Comparison of ENCODE assay signal across 9 cellular contexts in genomic region chr13:99982021-99982740, GRCh38. TPM values are rescaled to one million over a fixed set of nuclear protein-coding genes. Genes with fewer than 3 reads are reported as not detected.
DNase-seq lines count a peak whose midpoint lies in the region; ATAC-seq, FAIRE-seq and TF ChIP-seq lines count a peak whose summit lies in the region.
"Had no signal": no experiment of that assay in that cellular context is flagged by ENCODE, and none has a peak within 500 bp of the region (broad histone marks: within the 10 kb centered on the region; RNA-seq: fewer than 3 reads in every experiment).

No MANE protein-coding gene starts in this region.

- no peak overlapping the region for H3K23ac ChIP-seq in H1 (ENCODE audit: insufficient read length)

- H3K36me3 ChIP-seq in OCI-LY3 (replicated peaks; ENCODE audit: low read depth, low read length): no peaks in the 10 kb centered on the region
- peaks cover 18 to 48% (median 31%) of the 10 kb centered on the region in 4 experiments; a peak in 6 of 8 replicates for H3K36me3 ChIP-seq in H1 (ENCODE audit: control insufficient read depth in 2 of 4, insufficient read depth in 4 of 4, low read length in 3 of 4)
- no peaks in the 10 kb centered on the region for H3K36me3 ChIP-seq in small intestine (ENCODE audit: control insufficient read depth in 2 of 2, insufficient read depth in 2 of 2, low read length in 2 of 2)

- no peaks in the 10 kb centered on the region for H3K9me3 Mint-ChIP-seq in osteocyte (ENCODE audit: unreplicated experiment)

- 0 out of 2 replicates have a peak overlapping the region, but pooled peaks have one; percentile 28 for H2AK5ac ChIP-seq in H1 (ENCODE audit: low read depth, low read length)

- no peak; a peak in 1 of 3 replicates for TF ChIP-seq POLR2A in H1 (IDR thresholded peaks at IDR 0.05; ENCODE audit: control extremely low read depth in 1 of 2, low read depth in 2 of 2, low read length in 2 of 2)

- peaks cover 19% of the 10 kb centered on the region for H3K79me2 ChIP-seq in OCI-LY3 (ENCODE audit: low read length)
- peaks cover 21 to 71% of the 10 kb centered on the region in 2 experiments for H3K79me2 ChIP-seq in H1 (ENCODE audit: control insufficient read depth in 1 of 2, insufficient read depth in 2 of 2, low read length in 2 of 2)

- peaks cover 39% of the 10 kb centered on the region for H3K36me3 Mint-ChIP-seq in osteocyte (ENCODE audit: unreplicated experiment)

- H3K27me3 Mint-ChIP-seq in osteocyte (ENCODE audit: unreplicated experiment): no peaks in the 10 kb centered on the region

- no peak for TF ChIP-seq EP300 in H1 (IDR thresholded peaks at IDR 0.05; ENCODE audit: borderline replicate concordance in 1 of 2, low read depth in 2 of 2, low read length in 2 of 2)

- H3K14ac ChIP-seq in H1 (ENCODE audit: insufficient read length): no peak overlapping the region

- H3K4me3 ChIP-seq in GM08714 (ENCODE audit: low read length) (peak overlapping the region; percentile 40; the same call in 1 of the 2 replicates), OCI-LY3 (ENCODE audit: low read length) (peak overlapping the region; percentile 92), H1 (ENCODE audit: extremely low read depth in 1 of 4, insufficient read depth in 2 of 4, low read depth in 3 of 4, low read length in 4 of 4) (peak overlapping the region; percentile 93 to 96 (median 94)), small intestine (ENCODE audit: low read depth in 1 of 2, low read length in 2 of 2) (peak overlapping the region in 1 of 2 donors; percentile 57)

- H3K4me2 ChIP-seq in OCI-LY3 (ENCODE audit: low read length) (peak overlapping the region; percentile 57), H1 (ENCODE audit: insufficient read depth in 1 of 2, low read depth in 2 of 2, low read length in 2 of 2) (peak overlapping the region; percentile 83 to 95)

- 0% methylated on average over 79 of the region's 101 CpGs; no CpG with 5 or more reads in 1 of the 2 experiments for WGBS in H1 (ENCODE audit: extremely low coverage in 1 of 2, insufficient coverage in 1 of 2, insufficient read length in 1 of 2, insufficient replicate concordance in 2 of 2, low coverage in 1 of 2, low lambda C conversion rate in 2 of 2, missing lambda C conversion rate in 1 of 2), 2 experiments
- 1 to 2% (median 1%) methylated on average over 61 to 101 of the region's 101 CpGs for WGBS in small intestine, 3 donors

- H3K79me1 ChIP-seq in H1 (ENCODE audit: low read depth, low read length): no peaks in the 10 kb centered on the region; the same call in 1 of the 2 replicates

- peak overlapping the region; percentile 81 for H4K91ac ChIP-seq in H1 (replicated peaks; ENCODE audit: insufficient read length, low read length)

- no peak for TF ChIP-seq RAD21 in H1 (IDR thresholded peaks at IDR 0.05 in 1 of 2, conservative IDR thresholded peaks at IDR 0.05 in 1 of 2; ENCODE audit: low read depth in 2 of 2, low read length in 2 of 2)

- CTCF ChIA-PET in H1 (lab: Charles Lee; ENCODE audit: partially characterized antibody): interaction anchor here (0.6 to 2.6 kb wide), 5 partner anchors 9 to 1351 kb away, joined by 3 to 11 read pairs (median 3); no protein-coding TSS in a partner anchor

- peak overlapping the region; percentile 81 for H4K8ac ChIP-seq in H1 (ENCODE audit: extremely low read depth, insufficient read depth, low read length)

- peaks cover 24% of the 10 kb centered on the region for H3K4me1 Mint-ChIP-seq in osteocyte (ENCODE audit: unreplicated experiment)

- no peak overlapping the region for H2BK15ac ChIP-seq in H1 (ENCODE audit: low read length)

- H2BK12ac ChIP-seq in H1 (ENCODE audit: low read depth, low read length): no peak overlapping the region

- H3K27me3 ChIP-seq in OCI-LY3 (ENCODE audit: low read depth, low read length): 0 out of 2 replicates have a peak, but pooled peaks cover 4% of the 10 kb centered on the region
- H3K27me3 ChIP-seq in H1 (replicated peaks in 1 of 4; ENCODE audit: control insufficient read depth in 3 of 4, extremely low read depth in 1 of 4, insufficient read depth in 3 of 4, low read length in 3 of 4): peaks cover 0 to 10% (median 4%) of the 10 kb centered on the region in 4 experiments; a peak in 3 of 7 replicates
- peaks cover 21 to 77% of the 10 kb centered on the region in 2 donors for H3K27me3 ChIP-seq in small intestine (ENCODE audit: control insufficient read depth in 2 of 2, insufficient read depth in 2 of 2, low read length in 2 of 2)

- H3K23me2 ChIP-seq in H1 (ENCODE audit: low read depth, low read length): peaks cover 30% of the 10 kb centered on the region

- peak overlapping the region; percentile 28 for H4K5ac ChIP-seq in H1 (ENCODE audit: insufficient read length, low read depth, low read length)

- H3K27ac ChIP-seq in OCI-LY3 (ENCODE audit: low read length) (0 out of 2 replicates have a peak overlapping the region, but pooled peaks have one; percentile 12), H1 (ENCODE audit: low read depth, low read length) (peak overlapping the region; percentile 57; the same call in 1 of the 2 replicates), small intestine (ENCODE audit: low read depth in 1 of 2, low read length in 1 of 2) (no peak overlapping the region)
- H3K27ac ChIP-seq: epithelial cell of prostate had no signal

- TF ChIP-seq CTCF in OCI-LY3 (IDR thresholded peaks at IDR 0.05; ENCODE audit: low read depth, low read length) (no peak), H1 (IDR thresholded peaks at IDR 0.05; ENCODE audit: control extremely low read depth in 1 of 3, insufficient read depth in 1 of 3, low read depth in 1 of 3, low read length in 3 of 3) (no peak), osteocyte (IDR thresholded peaks at IDR 0.05) (no peak)

- peak overlapping the region; percentile 3; the same call in 1 of the 2 replicates for H2BK5ac ChIP-seq in H1 (ENCODE audit: low read depth, low read length)

- H4K20me1 ChIP-seq in OCI-LY3 (ENCODE audit: insufficient read depth, low read length) (no peaks in the 10 kb centered on the region), H1 (replicated peaks in 1 of 2; ENCODE audit: control insufficient read depth in 1 of 2, insufficient read depth in 2 of 2, low read length in 2 of 2) (peaks cover 18 to 27% of the 10 kb centered on the region in 2 experiments)

- ATAC-seq in HG02884 (IDR thresholded peaks at IDR 0.05; ENCODE audit: unreplicated experiment): no peak

- H3K18ac ChIP-seq in H1 (ENCODE audit: extremely low read depth, low read length): peak overlapping the region; percentile 83

- no peaks in the 10 kb centered on the region for H3K9me3 ChIP-seq in OCI-LY3 (ENCODE audit: insufficient read depth, low read length)
- H3K9me3 ChIP-seq in H1 (ENCODE audit: insufficient read depth in 2 of 2, low read depth in 1 of 2, low read length in 1 of 2): no peaks in the 10 kb centered on the region; a peak in 1 of 4 replicates
- H3K9me3 ChIP-seq in small intestine (ENCODE audit: control insufficient read depth, low read depth): peaks cover 3% of the 10 kb centered on the region

- H2BK20ac ChIP-seq in H1 (ENCODE audit: low read length): no peak overlapping the region

- peak overlapping the region; percentile 97 for H3K27ac Mint-ChIP-seq in osteocyte (ENCODE audit: unreplicated experiment)

- no peak for FAIRE-seq in H1 (lab: Jason Lieb, UNC)
- no peak for FAIRE-seq in small intestine (lab: Jason Lieb, UNC)

- peak overlapping the region; percentile 95 for H3K4me3 Mint-ChIP-seq in osteocyte (ENCODE audit: unreplicated experiment)

- H2BK120ac ChIP-seq in H1 (replicated peaks; ENCODE audit: low read depth, low read length): no peak overlapping the region

- H3K4ac ChIP-seq in H1 (replicated peaks; ENCODE audit: insufficient read length, low read depth, low read length): no peak overlapping the region

- H3K56ac ChIP-seq in H1 (replicated peaks; ENCODE audit: insufficient read length, low read depth, low read length): peak overlapping the region; percentile 50

- POLR2A ChIA-PET in H1 (lab: Charles Lee; ENCODE audit: partially characterized antibody): interaction anchor here (0.8 to 11.2 kb wide), 11 partner anchors 7 to 368 kb away, joined by 3 to 145 read pairs (median 6); partner anchors contain the start of genes PCCA and ZIC5

- H3K4me1 ChIP-seq in OCI-LY3 (ENCODE audit: low read length) (peaks cover 7% of the 10 kb centered on the region; the same call in 1 of the 2 replicates), H1 (replicated peaks in 1 of 4; ENCODE audit: control insufficient read depth in 3 of 4, insufficient read depth in 4 of 4, low read length in 3 of 4) (peaks cover 0 to 15% (median 9%) of the 10 kb centered on the region in 4 experiments; a peak in 6 of 7 replicates), small intestine (ENCODE audit: control insufficient read depth in 2 of 2, insufficient read depth in 1 of 2, low read depth in 1 of 2, low read length in 1 of 2) (peaks cover 3 to 7% of the 10 kb centered on the region in 2 donors)

- DNase-seq in H1 (ENCODE audit: low read depth in 1 of 2, low spot score in 2 of 2): no peak
- DNase-seq in osteocyte (ENCODE audit: extremely low spot score, unreplicated experiment): peak; percentile 85
- no peak for DNase-seq in NCI-H345 treated with DMSO at 0.1 percent for 48 hours (lab: John Stamatoyannopoulos, UW; ENCODE audit: unreplicated experiment)
- DNase-seq in stimulated activated CD4-positive, alpha-beta T cell treated with anti-CD3 and anti-CD28 coated beads, Interleukin-1b, Interleukin-23, amount 100 ng/mL, for 48 hours: no peak
- DNase-seq in small intestine: no peak

- peak overlapping the region; percentile 62 for H3K9ac ChIP-seq in OCI-LY3 (ENCODE audit: low read length)
- H3K9ac ChIP-seq in H1 (replicated peaks in 1 of 4; ENCODE audit: extremely low read depth in 1 of 4, low read depth in 3 of 4, low read length in 3 of 4): peak overlapping the region; percentile 80 to 98 (median 86)

- H2AFZ ChIP-seq in OCI-LY3 (ENCODE audit: low read depth, low read length): no peak overlapping the region
- H2AFZ ChIP-seq in H1 (ENCODE audit: low read length): no peak overlapping the region

RNA-seq across cellular contexts. Expression of gene ZIC2, which starts 0.6 kb away (rescaled TPM):
- total RNA-seq in H1 (2021; fragmentation: NEBNext Ultra II Directional; extraction: Animal tissue kit (Norgen Biotek cat#: 25700)): 372 and 429 TPM in 2 replicates
- polyA plus RNA-seq in H1 (2011; rRNA removed): 53.2 and 67.1 TPM in 2 replicates
- polyA plus RNA-seq in H1 (2011; cell fraction: cytosol; rRNA removed): 54.3 TPM
- polyA plus RNA-seq in H1 (2011; cell fraction: nucleus; rRNA removed): 212 TPM
- 149 to 263 TPM (median 185 TPM) in 4 replicates for polyA plus RNA-seq in H1 (2012, experiment 1 of 2)
- 87.1 TPM for polyA plus RNA-seq in H1 (2012, experiment 2 of 2)
- polyA plus RNA-seq in H1 (2013, experiment 1 of 2): 140 TPM
- polyA plus RNA-seq in H1 (2013, experiment 2 of 2): 134 TPM
- 32.3 and 40.3 TPM in 2 replicates for polyA minus RNA-seq in H1 (2011; rRNA and poly(A)+ RNA removed)
- 164 TPM for polyA minus RNA-seq in H1 (2011; cell fraction: cytosol; rRNA and poly(A)+ RNA removed)
- polyA minus RNA-seq in H1 (2011; cell fraction: nucleus; rRNA and poly(A)+ RNA removed): 103 TPM
- 177 and 196 TPM in 2 replicates for total RNA-seq in osteocyte
- under 1 TPM in 1 of 3 donors, not detected in 2; 0.04 TPM for polyA plus RNA-seq in small intestine

RNA-seq across cellular contexts. Expression of gene ZIC5, which starts 10.6 kb away (rescaled TPM):
- total RNA-seq in H1 (2021; fragmentation: NEBNext Ultra II Directional; extraction: Animal tissue kit (Norgen Biotek cat#: 25700)): 51.0 and 52.7 TPM in 2 replicates
- polyA plus RNA-seq in H1 (2011; rRNA removed) (14.2 and 14.8 TPM in 2 replicates), small intestine (under 1 TPM in 1 of 3 donors, not detected in 2; 0.01 TPM)
- polyA plus RNA-seq in H1 (2011; cell fraction: cytosol; rRNA removed): 13.2 TPM
- 22.7 TPM for polyA plus RNA-seq in H1 (2011; cell fraction: nucleus; rRNA removed)
- 16.2 to 29.3 TPM (median 20.3 TPM) in 4 replicates for polyA plus RNA-seq in H1 (2012, experiment 1 of 2)
- polyA plus RNA-seq in H1 (2012, experiment 2 of 2): 15.1 TPM
- 31.4 TPM for polyA plus RNA-seq in H1 (2013, experiment 1 of 2)
- 28.2 TPM for polyA plus RNA-seq in H1 (2013, experiment 2 of 2)
- 16.6 and 20.0 TPM in 2 replicates for polyA minus RNA-seq in H1 (2011; rRNA and poly(A)+ RNA removed)
- polyA minus RNA-seq in H1 (2011; cell fraction: cytosol; rRNA and poly(A)+ RNA removed): 22.3 TPM
- 42.4 TPM for polyA minus RNA-seq in H1 (2011; cell fraction: nucleus; rRNA and poly(A)+ RNA removed)
- 8.8 and 9.4 TPM in 2 replicates for total RNA-seq in osteocyte

Comparison
In these comparisons a context has a peak if more than half of its experiments do, and no peak if none do; other contexts are left out.
1. H3K27ac ChIP-seq: peak in OCI-LY3 (single experiment) and H1 (single experiment); none in small intestine (0 of 2).